1 cellular context compared by ENCODE assay signal in the genomic region with DNA sequence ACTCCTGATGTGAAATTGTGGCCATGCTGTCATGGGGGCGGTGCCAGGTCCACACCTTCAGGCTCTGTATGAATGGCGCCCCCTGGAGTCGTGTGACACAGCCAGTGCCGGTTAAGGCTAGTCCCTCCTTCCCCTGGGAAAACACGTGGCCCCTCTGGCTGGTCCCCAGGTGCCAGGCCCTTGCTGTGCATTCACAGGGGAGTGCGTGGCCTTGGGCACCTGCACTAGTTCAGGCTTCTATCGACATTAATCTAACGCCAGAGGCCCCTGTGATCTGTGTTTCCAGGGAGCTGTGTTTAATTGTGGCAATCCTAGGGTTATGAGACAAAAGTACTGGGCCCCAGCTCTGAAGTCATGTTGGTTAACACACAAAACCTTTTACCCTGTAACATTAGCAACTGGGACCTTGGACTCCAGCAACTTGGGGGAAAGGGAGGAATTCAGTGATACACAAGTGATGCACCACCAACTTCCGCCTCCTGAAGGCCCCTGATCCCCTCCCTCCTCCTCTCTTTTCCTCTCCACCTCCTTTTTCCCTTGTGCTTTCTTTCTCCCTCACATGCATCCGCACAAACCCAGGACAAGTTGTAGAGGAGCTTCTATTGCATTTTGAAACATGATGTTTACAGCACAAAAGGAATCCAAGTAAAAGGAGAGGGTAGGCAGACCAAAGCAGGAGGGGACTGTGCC.
TF ChIP-seq lines count a peak whose summit lies in the region.

No MANE protein-coding gene starts in this region.

TF ChIP-seq in K562, 482 proteins besides CTCF, POLR2A, EP300 and RAD21 (continued from another document and continues in another):
- TF ChIP-seq, protein P1, sequence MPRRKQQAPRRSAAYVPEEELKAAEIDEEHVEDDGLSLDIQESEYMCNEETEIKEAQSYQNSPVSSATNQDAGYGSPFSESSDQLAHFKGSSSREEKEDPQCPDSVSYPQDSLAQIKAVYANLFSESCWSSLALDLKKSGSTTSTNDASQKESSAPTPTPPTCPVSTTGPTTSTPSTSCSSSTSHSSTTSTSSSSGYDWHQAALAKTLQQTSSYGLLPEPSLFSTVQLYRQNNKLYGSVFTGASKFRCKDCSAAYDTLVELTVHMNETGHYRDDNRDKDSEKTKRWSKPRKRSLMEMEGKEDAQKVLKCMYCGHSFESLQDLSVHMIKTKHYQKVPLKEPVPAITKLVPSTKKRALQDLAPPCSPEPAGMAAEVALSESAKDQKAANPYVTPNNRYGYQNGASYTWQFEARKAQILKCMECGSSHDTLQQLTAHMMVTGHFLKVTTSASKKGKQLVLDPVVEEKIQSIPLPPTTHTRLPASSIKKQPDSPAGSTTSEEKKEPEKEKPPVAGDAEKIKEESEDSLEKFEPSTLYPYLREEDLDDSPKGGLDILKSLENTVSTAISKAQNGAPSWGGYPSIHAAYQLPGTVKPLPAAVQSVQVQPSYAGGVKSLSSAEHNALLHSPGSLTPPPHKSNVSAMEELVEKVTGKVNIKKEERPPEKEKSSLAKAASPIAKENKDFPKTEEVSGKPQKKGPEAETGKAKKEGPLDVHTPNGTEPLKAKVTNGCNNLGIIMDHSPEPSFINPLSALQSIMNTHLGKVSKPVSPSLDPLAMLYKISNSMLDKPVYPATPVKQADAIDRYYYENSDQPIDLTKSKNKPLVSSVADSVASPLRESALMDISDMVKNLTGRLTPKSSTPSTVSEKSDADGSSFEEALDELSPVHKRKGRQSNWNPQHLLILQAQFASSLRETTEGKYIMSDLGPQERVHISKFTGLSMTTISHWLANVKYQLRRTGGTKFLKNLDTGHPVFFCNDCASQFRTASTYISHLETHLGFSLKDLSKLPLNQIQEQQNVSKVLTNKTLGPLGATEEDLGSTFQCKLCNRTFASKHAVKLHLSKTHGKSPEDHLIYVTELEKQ (CRISPR knock-in tag; IDR thresholded peaks at IDR 0.05), result no peak
- TF ChIP-seq IFI16 (CRISPR knock-in tag; IDR thresholded peaks at IDR 0.05) (no peak), ZNF174 (CRISPR knock-in tag; IDR thresholded peaks at IDR 0.05) (no peak), BRF1 (IDR thresholded peaks at IDR 0.05; ENCODE audit: borderline replicate concordance, extremely low read depth, insufficient read length) (no peak), GABPB2 (CRISPR knock-in tag; conservative IDR thresholded peaks at IDR 0.05) (no peak), CTBP1 (IDR thresholded peaks at IDR 0.05; ENCODE audit: borderline replicate concordance) (peak; percentile 42; the same call in 1 of the 2 replicates), ERF (CRISPR knock-in tag; IDR thresholded peaks at IDR 0.05) (no peak), ZBTB7A (IDR thresholded peaks at IDR 0.05; ENCODE audit: borderline replicate concordance, control insufficient read depth, low read depth, low read length) (peak; percentile 37; the same call in 1 of the 2 replicates), RBM15 (IDR thresholded peaks at IDR 0.05; ENCODE audit: insufficient read depth, low read length) (no peak), MEIS2 (IDR thresholded peaks at IDR 0.05; ENCODE audit: partially characterized antibody) (no peak), ZNF146 (CRISPR knock-in tag; IDR thresholded peaks at IDR 0.05; ENCODE audit: unreplicated experiment) (no peak), FOXA3 (CRISPR knock-in tag; conservative IDR thresholded peaks at IDR 0.05 in 1 of 2, IDR thresholded peaks at IDR 0.05 in 1 of 2) (no peak), HDAC6 (IDR thresholded peaks at IDR 0.05; ENCODE audit: low read depth, low read length) (no peak), ZNF274 (IDR thresholded peaks at IDR 0.05; ENCODE audit: borderline replicate concordance, low read depth, low read length) (no peak), SRSF3 (IDR thresholded peaks at IDR 0.05; ENCODE audit: insufficient read depth, low read length) (no peak), HNRNPL (IDR thresholded peaks at IDR 0.05; ENCODE audit: low read depth, low read length) (no peak), ZNF75A (CRISPR knock-in tag; IDR thresholded peaks at IDR 0.05) (no peak), SIN3A (IDR thresholded peaks at IDR 0.05; ENCODE audit: borderline replicate concordance in 2 of 2, control insufficient read depth in 1 of 2, low read depth in 2 of 2, low read length in 2 of 2) (peak in 1 of 2 experiments; percentile 72; a peak in 2 of 4 replicates), BCOR (IDR thresholded peaks at IDR 0.05) (no peak), EHMT2 (IDR thresholded peaks at IDR 0.05) (no peak), SRF (CRISPR knock-in tag; IDR thresholded peaks at IDR 0.05) (peak in 1 of 2 experiments; percentile 48; a peak in 1 of 4 replicates), MED1 (CRISPR knock-in tag; IDR thresholded peaks at IDR 0.05; ENCODE audit: borderline replicate concordance) (no peak), ATF1 (CRISPR knock-in tag; IDR thresholded peaks at IDR 0.05) (no peak), ATF1 (tag; IDR thresholded peaks at IDR 0.05) (peak; percentile 54), NCOA6 (IDR thresholded peaks at IDR 0.05) (no peak), TEAD2 (tag; IDR thresholded peaks at IDR 0.05) (no peak), SMAD2 (IDR thresholded peaks at IDR 0.05; ENCODE audit: low read depth, low read length) (no peak), PHTF2 (CRISPR knock-in tag; IDR thresholded peaks at IDR 0.05) (no peak), SLC30A9 (CRISPR knock-in tag; IDR thresholded peaks at IDR 0.05) (no peak), ETV5 (CRISPR knock-in tag; IDR thresholded peaks at IDR 0.05; ENCODE audit: low read depth) (no peak)
- TF ChIP-seq, protein P2, sequence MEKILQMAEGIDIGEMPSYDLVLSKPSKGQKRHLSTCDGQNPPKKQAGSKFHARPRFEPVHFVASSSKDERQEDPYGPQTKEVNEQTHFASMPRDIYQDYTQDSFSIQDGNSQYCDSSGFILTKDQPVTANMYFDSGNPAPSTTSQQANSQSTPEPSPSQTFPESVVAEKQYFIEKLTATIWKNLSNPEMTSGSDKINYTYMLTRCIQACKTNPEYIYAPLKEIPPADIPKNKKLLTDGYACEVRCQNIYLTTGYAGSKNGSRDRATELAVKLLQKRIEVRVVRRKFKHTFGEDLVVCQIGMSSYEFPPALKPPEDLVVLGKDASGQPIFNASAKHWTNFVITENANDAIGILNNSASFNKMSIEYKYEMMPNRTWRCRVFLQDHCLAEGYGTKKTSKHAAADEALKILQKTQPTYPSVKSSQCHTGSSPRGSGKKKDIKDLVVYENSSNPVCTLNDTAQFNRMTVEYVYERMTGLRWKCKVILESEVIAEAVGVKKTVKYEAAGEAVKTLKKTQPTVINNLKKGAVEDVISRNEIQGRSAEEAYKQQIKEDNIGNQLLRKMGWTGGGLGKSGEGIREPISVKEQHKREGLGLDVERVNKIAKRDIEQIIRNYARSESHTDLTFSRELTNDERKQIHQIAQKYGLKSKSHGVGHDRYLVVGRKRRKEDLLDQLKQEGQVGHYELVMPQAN (IDR thresholded peaks at IDR 0.05; ENCODE audit: borderline replicate concordance), result 0 out of 2 replicates have a peak, but pooled peaks have one; percentile 71
- TF ChIP-seq, protein P3, sequence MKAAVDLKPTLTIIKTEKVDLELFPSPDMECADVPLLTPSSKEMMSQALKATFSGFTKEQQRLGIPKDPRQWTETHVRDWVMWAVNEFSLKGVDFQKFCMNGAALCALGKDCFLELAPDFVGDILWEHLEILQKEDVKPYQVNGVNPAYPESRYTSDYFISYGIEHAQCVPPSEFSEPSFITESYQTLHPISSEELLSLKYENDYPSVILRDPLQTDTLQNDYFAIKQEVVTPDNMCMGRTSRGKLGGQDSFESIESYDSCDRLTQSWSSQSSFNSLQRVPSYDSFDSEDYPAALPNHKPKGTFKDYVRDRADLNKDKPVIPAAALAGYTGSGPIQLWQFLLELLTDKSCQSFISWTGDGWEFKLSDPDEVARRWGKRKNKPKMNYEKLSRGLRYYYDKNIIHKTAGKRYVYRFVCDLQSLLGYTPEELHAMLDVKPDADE (conservative IDR thresholded peaks at IDR 0.05; ENCODE audit: control insufficient read depth, low read depth, low read length), result 0 out of 2 replicates have a peak, but pooled peaks have one; percentile 54
- TF ChIP-seq, protein P4, sequence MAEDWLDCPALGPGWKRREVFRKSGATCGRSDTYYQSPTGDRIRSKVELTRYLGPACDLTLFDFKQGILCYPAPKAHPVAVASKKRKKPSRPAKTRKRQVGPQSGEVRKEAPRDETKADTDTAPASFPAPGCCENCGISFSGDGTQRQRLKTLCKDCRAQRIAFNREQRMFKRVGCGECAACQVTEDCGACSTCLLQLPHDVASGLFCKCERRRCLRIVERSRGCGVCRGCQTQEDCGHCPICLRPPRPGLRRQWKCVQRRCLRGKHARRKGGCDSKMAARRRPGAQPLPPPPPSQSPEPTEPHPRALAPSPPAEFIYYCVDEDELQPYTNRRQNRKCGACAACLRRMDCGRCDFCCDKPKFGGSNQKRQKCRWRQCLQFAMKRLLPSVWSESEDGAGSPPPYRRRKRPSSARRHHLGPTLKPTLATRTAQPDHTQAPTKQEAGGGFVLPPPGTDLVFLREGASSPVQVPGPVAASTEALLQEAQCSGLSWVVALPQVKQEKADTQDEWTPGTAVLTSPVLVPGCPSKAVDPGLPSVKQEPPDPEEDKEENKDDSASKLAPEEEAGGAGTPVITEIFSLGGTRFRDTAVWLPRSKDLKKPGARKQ (CRISPR knock-in tag; IDR thresholded peaks at IDR 0.05), result no peak
- TF ChIP-seq, protein P5, sequence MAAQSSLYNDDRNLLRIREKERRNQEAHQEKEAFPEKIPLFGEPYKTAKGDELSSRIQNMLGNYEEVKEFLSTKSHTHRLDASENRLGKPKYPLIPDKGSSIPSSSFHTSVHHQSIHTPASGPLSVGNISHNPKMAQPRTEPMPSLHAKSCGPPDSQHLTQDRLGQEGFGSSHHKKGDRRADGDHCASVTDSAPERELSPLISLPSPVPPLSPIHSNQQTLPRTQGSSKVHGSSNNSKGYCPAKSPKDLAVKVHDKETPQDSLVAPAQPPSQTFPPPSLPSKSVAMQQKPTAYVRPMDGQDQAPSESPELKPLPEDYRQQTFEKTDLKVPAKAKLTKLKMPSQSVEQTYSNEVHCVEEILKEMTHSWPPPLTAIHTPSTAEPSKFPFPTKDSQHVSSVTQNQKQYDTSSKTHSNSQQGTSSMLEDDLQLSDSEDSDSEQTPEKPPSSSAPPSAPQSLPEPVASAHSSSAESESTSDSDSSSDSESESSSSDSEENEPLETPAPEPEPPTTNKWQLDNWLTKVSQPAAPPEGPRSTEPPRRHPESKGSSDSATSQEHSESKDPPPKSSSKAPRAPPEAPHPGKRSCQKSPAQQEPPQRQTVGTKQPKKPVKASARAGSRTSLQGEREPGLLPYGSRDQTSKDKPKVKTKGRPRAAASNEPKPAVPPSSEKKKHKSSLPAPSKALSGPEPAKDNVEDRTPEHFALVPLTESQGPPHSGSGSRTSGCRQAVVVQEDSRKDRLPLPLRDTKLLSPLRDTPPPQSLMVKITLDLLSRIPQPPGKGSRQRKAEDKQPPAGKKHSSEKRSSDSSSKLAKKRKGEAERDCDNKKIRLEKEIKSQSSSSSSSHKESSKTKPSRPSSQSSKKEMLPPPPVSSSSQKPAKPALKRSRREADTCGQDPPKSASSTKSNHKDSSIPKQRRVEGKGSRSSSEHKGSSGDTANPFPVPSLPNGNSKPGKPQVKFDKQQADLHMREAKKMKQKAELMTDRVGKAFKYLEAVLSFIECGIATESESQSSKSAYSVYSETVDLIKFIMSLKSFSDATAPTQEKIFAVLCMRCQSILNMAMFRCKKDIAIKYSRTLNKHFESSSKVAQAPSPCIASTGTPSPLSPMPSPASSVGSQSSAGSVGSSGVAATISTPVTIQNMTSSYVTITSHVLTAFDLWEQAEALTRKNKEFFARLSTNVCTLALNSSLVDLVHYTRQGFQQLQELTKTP (IDR thresholded peaks at IDR 0.05; ENCODE audit: low read depth in 1 of 2, partially characterized antibody in 2 of 2), result no peak
- TF ChIP-seq, protein P6, sequence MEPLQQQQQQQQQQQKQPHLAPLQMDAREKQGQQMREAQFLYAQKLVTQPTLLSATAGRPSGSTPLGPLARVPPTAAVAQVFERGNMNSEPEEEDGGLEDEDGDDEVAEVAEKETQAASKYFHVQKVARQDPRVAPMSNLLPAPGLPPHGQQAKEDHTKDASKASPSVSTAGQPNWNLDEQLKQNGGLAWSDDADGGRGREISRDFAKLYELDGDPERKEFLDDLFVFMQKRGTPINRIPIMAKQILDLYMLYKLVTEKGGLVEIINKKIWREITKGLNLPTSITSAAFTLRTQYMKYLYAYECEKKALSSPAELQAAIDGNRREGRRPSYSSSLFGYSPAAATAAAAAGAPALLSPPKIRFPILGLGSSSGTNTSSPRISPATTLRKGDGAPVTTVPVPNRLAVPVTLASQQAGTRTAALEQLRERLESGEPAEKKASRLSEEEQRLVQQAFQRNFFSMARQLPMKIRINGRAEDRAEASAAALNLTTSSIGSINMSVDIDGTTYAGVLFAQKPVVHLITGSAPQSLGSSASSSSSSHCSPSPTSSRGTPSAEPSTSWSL (CRISPR knock-in tag; IDR thresholded peaks at IDR 0.05; ENCODE audit: borderline replicate concordance), result no peak
